In the genomic region with DNA sequence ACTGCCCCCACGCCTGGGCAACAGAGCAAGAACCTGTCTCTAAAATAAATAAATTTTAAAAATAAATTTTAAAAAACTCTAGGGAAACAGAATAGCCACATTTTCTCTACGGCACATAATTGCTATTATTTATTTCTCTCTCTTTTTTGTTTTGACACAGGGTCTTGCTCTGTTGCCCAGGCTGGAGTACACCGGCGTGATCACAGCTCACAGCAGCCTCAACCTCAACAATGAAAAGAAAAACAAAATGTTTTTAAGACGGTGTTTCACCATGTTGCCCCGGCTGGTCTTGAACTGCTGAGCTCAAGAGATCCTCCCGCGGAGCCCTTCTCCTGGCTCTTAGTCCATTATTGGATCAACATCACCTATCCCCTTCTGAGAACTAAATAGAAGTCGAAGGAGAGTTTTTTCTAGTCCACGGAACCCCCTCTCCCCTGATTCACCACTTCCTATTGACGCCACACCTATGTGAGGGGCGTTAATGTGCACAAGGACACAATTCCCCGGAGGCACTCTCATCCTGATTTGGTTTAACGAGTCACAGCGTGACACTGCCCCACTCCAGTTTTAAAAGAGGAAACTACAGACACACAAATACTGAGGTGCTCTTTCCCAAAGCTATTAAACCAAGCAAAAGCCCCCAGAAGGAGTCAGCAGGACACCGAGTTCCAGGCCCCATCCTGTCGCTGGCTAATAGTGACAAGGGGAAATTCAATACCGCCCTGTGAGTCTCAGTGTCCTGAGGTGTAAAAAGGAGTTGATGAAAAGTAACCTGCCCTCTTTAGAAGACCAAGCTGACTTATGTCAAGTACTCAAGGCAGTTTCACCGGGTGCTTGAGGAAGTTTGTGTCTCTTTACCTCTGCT, we compare ENCODE assay signal across 8 cellular contexts. TPM values are rescaled to one million over a fixed set of nuclear protein-coding genes. Genes with fewer than 3 reads are reported as not detected.
DNase-seq lines count a peak whose midpoint lies in the region; ATAC-seq, FAIRE-seq and TF ChIP-seq lines count a peak whose summit lies in the region.

No MANE protein-coding gene starts in this region.

- H3K4me3 Mint-ChIP-seq in T-helper 17 cell = peak overlapping the region; percentile 90
- H3K4me3 Mint-ChIP-seq in naive thymus-derived CD8-positive, alpha-beta T cell = peak overlapping the region; percentile 87 to 96 (median 92)

- POLR2A ChIA-PET in naive thymus-derived CD8-positive, alpha-beta T cell (lab: Charles Lee) = interaction anchor here (0.7 to 1.8 kb wide), 5 partner anchors 11 to 97 kb away, joined by 3 to 8 read pairs (median 5); partner anchors contain the start of gene RMC1

- FAIRE-seq in GM19239 (lab: Jason Lieb, UNC) = peak; percentile 61

- no peaks in the 10 kb centered on the region for H3K9me3 Mint-ChIP-seq in naive thymus-derived CD8-positive, alpha-beta T cell

- no peak for TF ChIP-seq CTCF in AG09309 (IDR thresholded peaks at IDR 0.05; ENCODE audit: control insufficient read depth, insufficient read depth, low read depth, low read length, missing control alignments)
- TF ChIP-seq CTCF in epithelial cell of esophagus (IDR thresholded peaks at IDR 0.05; ENCODE audit: insufficient read depth, low read depth, low read length, missing control alignments) = no peak

- peaks cover 34% of the 10 kb centered on the region for H3K4me1 Mint-ChIP-seq in T-helper 17 cell
- peaks cover 18 to 59% (median 51%) of the 10 kb centered on the region in 4 donors for H3K4me1 Mint-ChIP-seq in naive thymus-derived CD8-positive, alpha-beta T cell

- peak overlapping the region; percentile 98 for H3K4me3 ChIP-seq in AG09309 (ENCODE audit: control insufficient read depth, low read depth, low read length)
- H3K4me3 ChIP-seq in epithelial cell of esophagus (ENCODE audit: low read length) = peak overlapping the region; percentile 80

- H3K27me3 Mint-ChIP-seq in T-helper 17 cell = no peaks in the 10 kb centered on the region
- no peaks in the 10 kb centered on the region for H3K27me3 Mint-ChIP-seq in naive thymus-derived CD8-positive, alpha-beta T cell

- ATAC-seq in T-helper 17 cell (no peak), HG03139 (IDR thresholded peaks at IDR 0.05; ENCODE audit: unreplicated experiment) (no peak), GM18520 (IDR thresholded peaks at IDR 0.05; ENCODE audit: unreplicated experiment) (no peak)
- ATAC-seq in naive thymus-derived CD8-positive, alpha-beta T cell = no peak

- no peaks in the 10 kb centered on the region for H3K36me3 Mint-ChIP-seq in T-helper 17 cell (ENCODE audit: low read depth)
- peaks cover 0 to 4% (median 2%) of the 10 kb centered on the region in 3 donors for H3K36me3 Mint-ChIP-seq in naive thymus-derived CD8-positive, alpha-beta T cell

- DNase-seq in AG09309 (ENCODE audit: low read depth) (no peak), GM19239 (ENCODE audit: insufficient read length, low spot score) (no peak), T-helper 17 cell (no peak), epithelial cell of esophagus (ENCODE audit: low read depth) (peak; percentile 84), COLO829 (ENCODE audit: low spot score) (no peak)
- peak in 5 of 10 donors; percentile 15 to 27 (median 17) for DNase-seq in naive thymus-derived CD8-positive, alpha-beta T cell

- peak overlapping the region; percentile 91 for H3K27ac Mint-ChIP-seq in T-helper 17 cell
- peak overlapping the region; percentile 87 to 98 (median 90) for H3K27ac Mint-ChIP-seq in naive thymus-derived CD8-positive, alpha-beta T cell

- no peaks in the 10 kb centered on the region for H3K9me3 ChIP-seq in T-helper 17 cell (ENCODE audit: control insufficient read depth, low read length, poor library complexity, severe bottlenecking)

RNA-seq across cellular contexts. Expression of gene NPC1, which starts 1.1 kb away (rescaled TPM):
- total RNA-seq in T-helper 17 cell = 10 to 100 TPM; 43.5 to 45.8 TPM
- 10 to 100 TPM; 34.9 to 38.8 TPM for total RNA-seq in naive thymus-derived CD8-positive, alpha-beta T cell
- polyA plus RNA-seq in naive thymus-derived CD8-positive, alpha-beta T cell = 10 to 100 TPM in 2 of 3 donors, 1 to 10 TPM in 1; 5.0 to 15.5 (median 11.8) TPM
